17 cellular contexts compared by ENCODE assay signal in genomic region chr11:64690235-64690634, GRCh38. TPM values are rescaled to one million over a fixed set of nuclear protein-coding genes. Genes with fewer than 3 reads are reported as not detected.
"Had no signal": no experiment of that assay in that cellular context is flagged by ENCODE, and none has a peak within 500 bp of the region (broad histone marks: within the 10 kb centered on the region; RNA-seq: fewer than 3 reads in every experiment).

No MANE protein-coding gene starts in this region.

- FAIRE-seq: urothelium cell line had no signal

- H3K27ac ChIP-seq: epithelial cell of prostate, esophagus muscularis mucosa, right atrium auricular region had no signal

- H3K36me3 ChIP-seq: esophagus muscularis mucosa, gastrocnemius medialis, right atrium auricular region had no signal

- DNase-seq: central memory CD4-positive, alpha-beta T cell; cortex of kidney; effector memory CD8-positive, alpha-beta T cell; gastrocnemius medialis; islet precursor cell; naive thymus-derived CD4-positive, alpha-beta T cell; stimulated activated CD4-positive, alpha-beta T cell treated with anti-CD3 and anti-CD28 coated beads, Interleukin-2, amount 100 ng/mL, for 48 hours; stimulated activated CD8-positive, alpha-beta memory T cell treated with anti-CD3 and anti-CD28 coated beads, Interleukin-4, amount 100 ng/mL, for 48 hours; trophoblast cell had no signal

- H3K4me3 ChIP-seq: esophagus muscularis mucosa, gastrocnemius medialis, right atrium auricular region, smooth muscle cell had no signal

- ATAC-seq: effector memory CD8-positive, alpha-beta T cell; gastrocnemius medialis; naive thymus-derived CD4-positive, alpha-beta T cell; stimulated activated memory B cell treated with anti-CD40 and anti-IgM and Interleukin-4, amounts not matched to agents 10 μg/mL and 1 μg/mL and 100 μg/mL, for 72 hours had no signal

- H3K27me3 ChIP-seq: gastrocnemius medialis, right atrium auricular region had no signal

- H3K4me2 ChIP-seq: smooth muscle cell had no signal

- H3K9me3 Mint-ChIP-seq: effector memory CD8-positive, alpha-beta T cell; stimulated activated memory B cell treated with anti-CD40 and anti-IgM and Interleukin-4, amounts not matched to agents 10 μg/mL and 1 μg/mL and 100 μg/mL, for 72 hours; stimulated activated naive CD8-positive, alpha-beta T cell treated with anti-CD3 and anti-CD28 coated beads, Interleukin-15, Interleukin-2, amounts not matched to agents 100 ng/mL and 50 ng/mL, for 24 hours had no signal

- H3K36me3 Mint-ChIP-seq: naive thymus-derived CD4-positive, alpha-beta T cell; stimulated activated memory B cell treated with anti-CD40 and anti-IgM and Interleukin-4, amounts not matched to agents 10 μg/mL and 1 μg/mL and 100 μg/mL, for 72 hours had no signal

- H3K27ac Mint-ChIP-seq: effector memory CD8-positive, alpha-beta T cell; stimulated activated naive CD8-positive, alpha-beta T cell treated with anti-CD3 and anti-CD28 coated beads, Interleukin-15, Interleukin-2, amounts not matched to agents 100 ng/mL and 50 ng/mL, for 24 hours had no signal

- H3K4me3 Mint-ChIP-seq: effector memory CD8-positive, alpha-beta T cell; stimulated activated memory B cell treated with anti-CD40 and anti-IgM and Interleukin-4, amounts not matched to agents 10 μg/mL and 1 μg/mL and 100 μg/mL, for 72 hours; stimulated activated naive CD8-positive, alpha-beta T cell treated with anti-CD3 and anti-CD28 coated beads, Interleukin-15, Interleukin-2, amounts not matched to agents 100 ng/mL and 50 ng/mL, for 24 hours had no signal

RNA-seq across cellular contexts. Expression of gene NRXN2, which starts 32.8 kb away (rescaled TPM):
- total RNA-seq: lung microvascular endothelial cell had no signal
- polyA plus RNA-seq: naive thymus-derived CD4-positive, alpha-beta T cell had no signal
